Comparison of ENCODE assay signal across 10 cellular contexts in the genomic region with DNA sequence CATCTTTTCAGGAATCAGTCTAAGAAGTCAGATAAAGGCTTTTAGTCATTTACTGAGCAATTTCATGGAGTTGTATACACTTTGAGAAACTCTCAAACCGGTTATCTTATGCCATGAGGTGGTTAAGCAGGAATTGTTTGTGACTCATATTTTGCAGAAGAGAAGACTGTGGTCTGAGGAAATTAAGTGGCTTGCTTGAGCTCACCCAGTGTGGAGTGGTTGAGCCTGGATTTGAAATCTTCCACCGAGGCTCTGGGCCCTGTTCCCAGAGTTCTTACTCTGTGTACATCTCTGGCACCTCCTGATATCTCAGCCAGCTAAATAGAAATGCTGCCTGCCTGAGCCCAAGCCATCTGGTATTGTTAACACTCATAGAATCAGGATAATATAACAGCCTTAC. TPM values are rescaled to one million over a fixed set of nuclear protein-coding genes. Genes with fewer than 3 reads are reported as not detected.
DNase-seq lines count a peak whose midpoint lies in the region; ATAC-seq, FAIRE-seq and TF ChIP-seq lines count a peak whose summit lies in the region.
"Had no signal": no experiment of that assay in that cellular context is flagged by ENCODE, and none has a peak within 500 bp of the region (broad histone marks: within the 10 kb centered on the region; RNA-seq: fewer than 3 reads in every experiment).

No MANE protein-coding gene starts in this region.

- H3K9me3 ChIP-seq in PC-9 (ENCODE audit: insufficient read depth, low read depth): peaks cover 1% of the 10 kb centered on the region; the same call in 1 of the 2 replicates
- no peaks in the 10 kb centered on the region for H3K9me3 ChIP-seq in gastrocnemius medialis

- DNase-seq in H54 (ENCODE audit: insufficient read length, low spot score) (peak; percentile 30), PC-9 (peak; percentile 47 to 98), fibroblast of peridontal ligament (ENCODE audit: extremely low read depth) (peak; percentile 98), gastrocnemius medialis (no peak), NCI-H187 treated with DMSO at 0.1 percent for 48 hours (lab: John Stamatoyannopoulos, UW) (no peak)
- no peak for DNase-seq in stimulated activated CD4-positive, alpha-beta T cell treated with anti-CD3 and anti-CD28 coated beads, Interleukin-2, amount 100 ng/mL, for 48 hours
- DNase-seq: activated CD8-positive, alpha-beta memory T cell treated with anti-CD3 and anti-CD28 coated beads, Interleukin-2, amount 50 U/mL, for 4 hours; hippocampal formation; stimulated activated CD4-positive, alpha-beta T cell treated with anti-CD3 and anti-CD28 coated beads, Interleukin-15, amount 100 ng/mL, for 24 hours had no signal

- H3K9me2 ChIP-seq in PC-9 (ENCODE audit: insufficient read depth): no peaks in the 10 kb centered on the region

- H3K4me3 ChIP-seq in PC-9: no peak overlapping the region
- H3K4me3 ChIP-seq in gastrocnemius medialis: no peak overlapping the region

- peak; percentile 65 to 73 for ATAC-seq in gastrocnemius medialis
- no peak for ATAC-seq in HG02642 (IDR thresholded peaks at IDR 0.05; ENCODE audit: poor library complexity, unreplicated experiment)

- in situ Hi-C loops in gastrocnemius medialis (cut with MboI; ENCODE audit: low sequenced_read_pairs in 4 of 4): no loop called here

- H3K36me3 ChIP-seq in PC-9 (ENCODE audit: low read depth) (no peaks in the 10 kb centered on the region), gastrocnemius medialis (no peaks in the 10 kb centered on the region)

- CTCF ChIA-PET in PC-9 (lab: Charles Lee): no interaction called here

- POLR2A ChIA-PET in PC-9 (lab: Charles Lee; ENCODE audit: unreplicated experiment): interaction anchor here (0.5 to 0.6 kb wide), 3 partner anchors 17 to 384 kb away, joined by 3 to 23 read pairs (median 11); no protein-coding TSS in a partner anchor

- peaks cover 23% of the 10 kb centered on the region for H3K4me1 ChIP-seq in PC-9 (replicated peaks; ENCODE audit: insufficient read depth)
- H3K4me1 ChIP-seq in gastrocnemius medialis: peaks cover 0 to 4% of the 10 kb centered on the region in 2 donors

- H3F3A ChIP-seq in PC-9 (ENCODE audit: insufficient read depth, low read depth): peaks cover 18% of the 10 kb centered on the region

- H2AFZ ChIP-seq in PC-9: peak overlapping the region; percentile 45; the same call in 1 of the 2 replicates

- TF ChIP-seq CTCF in PC-9 (conservative IDR thresholded peaks at IDR 0.05) (no peak), gastrocnemius medialis (IDR thresholded peaks at IDR 0.05 in 4 of 5, conservative IDR thresholded peaks at IDR 0.05 in 1 of 5) (no peak)

- no peaks in the 10 kb centered on the region for H3K79me2 ChIP-seq in PC-9 (ENCODE audit: low read depth)

- peak; percentile 93 for FAIRE-seq in H54 (lab: Jason Lieb, UNC)

- H3K27me3 ChIP-seq in PC-9 (ENCODE audit: insufficient read depth, low read depth) (no peaks in the 10 kb centered on the region), gastrocnemius medialis (no peaks in the 10 kb centered on the region)

- peak overlapping the region; percentile 48 for H3K4me2 ChIP-seq in PC-9

- intact Hi-C loops in PC-9 (cut with micrococcal nuclease; ENCODE audit: unreplicated experiment): no loop called here
- intact Hi-C loops in gastrocnemius medialis (cut with DNase I; ENCODE audit: low total_unique reads): no loop called here

- BruUV-seq in PC-9 (replicated peaks; lab: Mats Ljungman, UMichigan): no TSS peak

- no peak for TF ChIP-seq POLR2A in H54 (IDR thresholded peaks at IDR 0.05; ENCODE audit: low read depth, low read length)
- TF ChIP-seq POLR2A in gastrocnemius medialis (IDR thresholded peaks at IDR 0.05): no peak

- no peaks in the 10 kb centered on the region for H4K20me1 ChIP-seq in PC-9 (ENCODE audit: insufficient read depth)

- H3K27ac ChIP-seq in PC-9 (peak overlapping the region; percentile 62), gastrocnemius medialis (no peak overlapping the region)

RNA-seq across cellular contexts. Expression of a gene that starts 37.8 kb away (rescaled TPM):
- 37.1 and 42.2 TPM in 2 replicates for total RNA-seq in PC-9 (2021)
- total RNA-seq in gastrocnemius medialis: 100 to 1,000 TPM; 223 to 363 (median 292) TPM

Comparison
In these comparisons a context has a peak if more than half of its experiments do, and no peak if none do; other contexts are left out.
1. DNase-seq: peak in H54 (single experiment), PC-9 (2 of 2) and fibroblast of peridontal ligament (single experiment); none in gastrocnemius medialis (0 of 2), NCI-H187 treated with DMSO at 0.1 percent for 48 hours (single experiment) and stimulated activated CD4-positive, alpha-beta T cell treated with anti-CD3 and anti-CD28 coated beads, Interleukin-2, amount 100 ng/mL, for 48 hours (0 of 2).